In genomic region chr17:20263595-20263994, GRCh38 we compare ENCODE assay signal across 15 cellular contexts.
DNase-seq lines count a peak whose midpoint lies in the region; ATAC-seq and TF ChIP-seq lines count a peak whose summit lies in the region.
"Had no signal": no experiment of that assay in that cellular context is flagged by ENCODE, and none has a peak within 500 bp of the region (broad histone marks: within the 10 kb centered on the region; RNA-seq: fewer than 3 reads in every experiment).

No MANE protein-coding gene starts in this region.

- no peaks in the 10 kb centered on the region for H4K20me1 ChIP-seq in H9 (ENCODE audit: control insufficient read depth, insufficient read depth, insufficient read length)

- H3K79me1 ChIP-seq in H9 (ENCODE audit: insufficient read depth, low read depth, low read length, poor library complexity, severe bottlenecking) (no peaks in the 10 kb centered on the region), neuronal stem cell (ENCODE audit: low read depth, low read length) (no peaks in the 10 kb centered on the region)

- ATAC-seq in sciatic nerve, result no peak
- ATAC-seq: gastrocnemius medialis, upper lobe of right lung had no signal

- H3T11ph ChIP-seq in H9 (ENCODE audit: low read length), result no peak overlapping the region

- H3K27me3 Mint-ChIP-seq in H9 (ENCODE audit: low read depth) (no peaks in the 10 kb centered on the region), endodermal cell (ENCODE audit: insufficient read depth) (no peaks in the 10 kb centered on the region), osteocyte (ENCODE audit: unreplicated experiment) (no peaks in the 10 kb centered on the region)

- H2AFZ ChIP-seq in H9 (ENCODE audit: low read length), result no peak overlapping the region
- H2AFZ ChIP-seq in neuronal stem cell (ENCODE audit: low read length), result no peak overlapping the region

- H3K9ac ChIP-seq in H9 (ENCODE audit: extremely low read depth, insufficient read length, low read length) (no peak overlapping the region), endodermal cell (ENCODE audit: extremely low read depth, low read length, poor library complexity, severe bottlenecking) (no peak overlapping the region), neuronal stem cell (ENCODE audit: low read depth, low read length, poor library complexity) (no peak overlapping the region)

- H3K14ac ChIP-seq in H9 (ENCODE audit: insufficient read depth, low read length) (no peak overlapping the region), neuronal stem cell (ENCODE audit: low read length) (no peak overlapping the region)

- H4K5ac ChIP-seq in H9 (ENCODE audit: insufficient read length, low read depth, low read length), result no peak overlapping the region

- no peaks in the 10 kb centered on the region for H3K9me3 Mint-ChIP-seq in H9
- H3K9me3 Mint-ChIP-seq in endodermal cell, result no peaks in the 10 kb centered on the region
- no peaks in the 10 kb centered on the region for H3K9me3 Mint-ChIP-seq in osteocyte (ENCODE audit: unreplicated experiment)

- no peaks in the 10 kb centered on the region for H3K23me2 ChIP-seq in H9 (ENCODE audit: insufficient read length, low read depth, low read length, poor library complexity, severe bottlenecking)

- no peak for TF ChIP-seq EP300 in tibial nerve (IDR thresholded peaks at IDR 0.05)

- H3K27me3 ChIP-seq in H9 (ENCODE audit: insufficient read depth, low read length), result no peaks in the 10 kb centered on the region
- H3K27me3 ChIP-seq in endodermal cell (ENCODE audit: control insufficient read depth, insufficient read depth, low read length, poor library complexity, severe bottlenecking), result no peaks in the 10 kb centered on the region
- no peaks in the 10 kb centered on the region for H3K27me3 ChIP-seq in tibial nerve
- H3K27me3 ChIP-seq in neuronal stem cell (ENCODE audit: control insufficient read depth in 3 of 3, insufficient read depth in 3 of 3, low read depth in 1 of 3, low read length in 3 of 3), result no peaks in the 10 kb centered on the region
- no peaks in the 10 kb centered on the region for H3K27me3 ChIP-seq in thyroid gland
- H3K27me3 ChIP-seq: gastrocnemius medialis, upper lobe of right lung had no signal

- no peak overlapping the region for H3K4me3 ChIP-seq in endodermal cell (ENCODE audit: low read length)
- H3K4me3 ChIP-seq in tibial nerve, result no peak overlapping the region
- H3K4me3 ChIP-seq in neuronal stem cell (ENCODE audit: low read length in 2 of 2), result no peak overlapping the region
- no peak overlapping the region for H3K4me3 ChIP-seq in thyroid gland (replicated peaks in 1 of 3)
- H3K4me3 ChIP-seq: gastrocnemius medialis, upper lobe of right lung had no signal

- H2BK120ac ChIP-seq in H9 (ENCODE audit: low read depth, low read length, poor library complexity, severe bottlenecking) (no peak overlapping the region), neuronal stem cell (ENCODE audit: low read depth, low read length) (no peak overlapping the region)

- H3K4me1 ChIP-seq in H9 (ENCODE audit: insufficient read depth, low read length) (peaks cover 6% of the 10 kb centered on the region), endodermal cell (ENCODE audit: control insufficient read depth, insufficient read depth, low read length) (no peaks in the 10 kb centered on the region), tibial nerve (peaks cover 0 to 11% (median 0%) of the 10 kb centered on the region in 4 donors), neuronal stem cell (ENCODE audit: control insufficient read depth in 2 of 2, insufficient read depth in 1 of 2, low read depth in 1 of 2, low read length in 2 of 2) (peaks cover 3 to 20% of the 10 kb centered on the region in 2 donors), thyroid gland (peaks cover 0 to 3% of the 10 kb centered on the region in 2 donors)
- H3K4me1 ChIP-seq: upper lobe of right lung had no signal

- DNase-seq in H9, result no peak
- DNase-seq in OCI-M1 (lab: John Stamatoyannopoulos, UW), result peak; percentile 10
- DNase-seq in endodermal cell, result no peak
- no peak for DNase-seq in osteocyte (ENCODE audit: extremely low spot score, unreplicated experiment)
- DNase-seq in sciatic nerve (ENCODE audit: low spot score), result no peak
- DNase-seq in tibial nerve (ENCODE audit: low spot score in 2 of 2), result no peak
- DNase-seq in neuronal stem cell (ENCODE audit: low spot score), result no peak
- no peak for DNase-seq in thyroid gland
- DNase-seq: activated CD4-positive, alpha-beta T cell treated with anti-CD3 and anti-CD28 coated beads, Interleukin-2, amount 50 U/mL, for 48 hours; amniotic stem cell; gastrocnemius medialis; KBM-7; NCI-H446 treated with DMSO at 0.1 percent for 48 hours; SW 1271; upper lobe of right lung had no signal

- no peak overlapping the region for H2BK20ac ChIP-seq in H9 (ENCODE audit: low read depth, low read length, poor library complexity, severe bottlenecking)

- H3K27ac Mint-ChIP-seq in H9 (peak overlapping the region in 2 of 3 experiments; percentile 78 to 80; a peak in 3 of 7 replicates), endodermal cell (no peak overlapping the region), osteocyte (ENCODE audit: unreplicated experiment) (peak overlapping the region; percentile 23)

- H4K91ac ChIP-seq in H9 (ENCODE audit: insufficient read length, low read depth, low read length) (no peak overlapping the region), neuronal stem cell (ENCODE audit: low read depth, low read length, poor library complexity) (no peak overlapping the region)

- H4K8ac ChIP-seq in H9 (replicated peaks; ENCODE audit: insufficient read length, low read depth, low read length) (no peak overlapping the region), neuronal stem cell (ENCODE audit: low read depth, low read length) (no peak overlapping the region)

- peaks cover 25 to 26% of the 10 kb centered on the region in 2 experiments for H3K4me1 Mint-ChIP-seq in H9
- no peaks in the 10 kb centered on the region for H3K4me1 Mint-ChIP-seq in endodermal cell
- H3K4me1 Mint-ChIP-seq in osteocyte (ENCODE audit: unreplicated experiment), result peaks cover 17% of the 10 kb centered on the region

- TF ChIP-seq CTCF in H9 (conservative IDR thresholded peaks at IDR 0.05) (no peak), endodermal cell (conservative IDR thresholded peaks at IDR 0.05) (no peak), osteocyte (IDR thresholded peaks at IDR 0.05) (no peak), tibial nerve (IDR thresholded peaks at IDR 0.05) (no peak), thyroid gland (IDR thresholded peaks at IDR 0.05) (no peak)

- H3K18ac ChIP-seq in H9 (ENCODE audit: insufficient read length, low read depth, low read length) (no peak overlapping the region), neuronal stem cell (ENCODE audit: low read length) (no peak overlapping the region)

- TF ChIP-seq POLR2A in tibial nerve (IDR thresholded peaks at IDR 0.05) (no peak), thyroid gland (IDR thresholded peaks at IDR 0.05) (no peak)

- H3K4ac ChIP-seq in H9 (ENCODE audit: low read depth, low read length), result no peak overlapping the region
- no peak overlapping the region for H3K4ac ChIP-seq in neuronal stem cell (ENCODE audit: low read length)

- H2BK12ac ChIP-seq in H9 (ENCODE audit: insufficient read length, low read depth, low read length) (no peak overlapping the region), neuronal stem cell (ENCODE audit: low read length) (no peak overlapping the region)

- H2BK15ac ChIP-seq in H9 (ENCODE audit: low read depth, low read length) (no peak overlapping the region), neuronal stem cell (ENCODE audit: low read length) (no peak overlapping the region)

- no peaks in the 10 kb centered on the region for H3K79me2 ChIP-seq in H9 (ENCODE audit: insufficient read depth, low read length)

- H3K27ac ChIP-seq in H9 (ENCODE audit: insufficient read length, low read depth, low read length) (no peak overlapping the region), endodermal cell (ENCODE audit: low read depth, low read length) (peak overlapping the region; percentile 66), tibial nerve (no peak overlapping the region), neuronal stem cell (replicated peaks; ENCODE audit: low read length) (no peak overlapping the region), thyroid gland (no peak overlapping the region)
- H3K27ac ChIP-seq: upper lobe of right lung had no signal

- H3K4me2 ChIP-seq in H9 (ENCODE audit: insufficient read depth, insufficient read length, low read length) (no peak overlapping the region), neuronal stem cell (ENCODE audit: insufficient read depth, low read length, poor library complexity, severe bottlenecking) (no peak overlapping the region)

- WGBS in H9 (ENCODE audit: extremely low coverage, insufficient read length, low lambda C conversion rate), result no CpG with 5 or more reads among the region's 5 CpGs
- 60 to 83% methylated on average over 3 to 5 of the region's 5 CpGs for WGBS in endodermal cell (ENCODE audit: insufficient coverage in 1 of 2, insufficient read length in 1 of 2), 2 experiments
- WGBS in tibial nerve, 2 donors, result 74 to 78% methylated on average over 5 of the region's 5 CpGs
- no CpG with 5 or more reads among the region's 5 CpGs for WGBS in neuronal stem cell (ENCODE audit: extremely low coverage in 2 of 2, insufficient read length in 2 of 2, insufficient replicate concordance in 1 of 2), 2 donors
- WGBS in thyroid gland, 2 donors, result 83 to 88% methylated on average over 5 of the region's 5 CpGs

- H2AK5ac ChIP-seq in H9 (ENCODE audit: insufficient read length, low read length), result no peak overlapping the region
- H2AK5ac ChIP-seq in neuronal stem cell (ENCODE audit: low read depth, low read length), result no peak overlapping the region

- peaks cover 21 to 43% (median 36%) of the 10 kb centered on the region in 3 experiments; a peak in 6 of 7 replicates for H3K36me3 Mint-ChIP-seq in H9 (ENCODE audit: insufficient read depth in 1 of 3, low read depth in 3 of 3)
- H3K36me3 Mint-ChIP-seq in endodermal cell (ENCODE audit: low read depth), result peaks cover 29% of the 10 kb centered on the region
- no peaks in the 10 kb centered on the region for H3K36me3 Mint-ChIP-seq in osteocyte (ENCODE audit: unreplicated experiment)

- H2BK5ac ChIP-seq in H9 (ENCODE audit: insufficient read length, low read length), result no peak overlapping the region
- no peak overlapping the region for H2BK5ac ChIP-seq in neuronal stem cell (ENCODE audit: low read length)

- H3K36me3 ChIP-seq in endodermal cell (ENCODE audit: control insufficient read depth, insufficient read depth, low read length), result peaks cover 18% of the 10 kb centered on the region
- peaks cover 0 to 24% (median 5%) of the 10 kb centered on the region in 3 donors for H3K36me3 ChIP-seq in tibial nerve
- H3K36me3 ChIP-seq in neuronal stem cell (replicated peaks in 1 of 2; ENCODE audit: control insufficient read depth in 2 of 2, insufficient read depth in 2 of 2, low read length in 2 of 2), result peaks cover 9 to 34% of the 10 kb centered on the region in 2 donors
- H3K36me3 ChIP-seq in thyroid gland, result peaks cover 0 to 3% of the 10 kb centered on the region in 2 donors
- H3K36me3 ChIP-seq: gastrocnemius medialis had no signal

- H3K9me3 ChIP-seq in H9 (ENCODE audit: control insufficient read depth, low read depth, low read length), result no peaks in the 10 kb centered on the region
- H3K9me3 ChIP-seq in endodermal cell (ENCODE audit: control insufficient read depth, low read length), result no peaks in the 10 kb centered on the region
- H3K9me3 ChIP-seq in tibial nerve, result no peaks in the 10 kb centered on the region
- peaks cover 0 to 8% of the 10 kb centered on the region in 2 donors for H3K9me3 ChIP-seq in neuronal stem cell (replicated peaks in 1 of 2; ENCODE audit: control insufficient read depth in 2 of 2, insufficient read depth in 1 of 2, low read depth in 1 of 2, low read length in 2 of 2)
- no peaks in the 10 kb centered on the region for H3K9me3 ChIP-seq in thyroid gland
- H3K9me3 ChIP-seq: gastrocnemius medialis, upper lobe of right lung had no signal

- H3K56ac ChIP-seq in H9 (ENCODE audit: insufficient read length, low read depth, low read length), result no peak overlapping the region

- H3K4me3 Mint-ChIP-seq in H9 (no peak overlapping the region), endodermal cell (no peak overlapping the region), osteocyte (ENCODE audit: unreplicated experiment) (no peak overlapping the region)

- H3K23ac ChIP-seq in H9 (ENCODE audit: insufficient read length, low read depth, low read length) (no peak overlapping the region), neuronal stem cell (ENCODE audit: low read depth, low read length, poor library complexity) (no peak overlapping the region)

- intact Hi-C loops in sciatic nerve (cut with DNase I) (no loop called here), thyroid gland (cut with DNase I) (no loop called here)
